1 cellular context compared by ENCODE assay signal in the genomic region with DNA sequence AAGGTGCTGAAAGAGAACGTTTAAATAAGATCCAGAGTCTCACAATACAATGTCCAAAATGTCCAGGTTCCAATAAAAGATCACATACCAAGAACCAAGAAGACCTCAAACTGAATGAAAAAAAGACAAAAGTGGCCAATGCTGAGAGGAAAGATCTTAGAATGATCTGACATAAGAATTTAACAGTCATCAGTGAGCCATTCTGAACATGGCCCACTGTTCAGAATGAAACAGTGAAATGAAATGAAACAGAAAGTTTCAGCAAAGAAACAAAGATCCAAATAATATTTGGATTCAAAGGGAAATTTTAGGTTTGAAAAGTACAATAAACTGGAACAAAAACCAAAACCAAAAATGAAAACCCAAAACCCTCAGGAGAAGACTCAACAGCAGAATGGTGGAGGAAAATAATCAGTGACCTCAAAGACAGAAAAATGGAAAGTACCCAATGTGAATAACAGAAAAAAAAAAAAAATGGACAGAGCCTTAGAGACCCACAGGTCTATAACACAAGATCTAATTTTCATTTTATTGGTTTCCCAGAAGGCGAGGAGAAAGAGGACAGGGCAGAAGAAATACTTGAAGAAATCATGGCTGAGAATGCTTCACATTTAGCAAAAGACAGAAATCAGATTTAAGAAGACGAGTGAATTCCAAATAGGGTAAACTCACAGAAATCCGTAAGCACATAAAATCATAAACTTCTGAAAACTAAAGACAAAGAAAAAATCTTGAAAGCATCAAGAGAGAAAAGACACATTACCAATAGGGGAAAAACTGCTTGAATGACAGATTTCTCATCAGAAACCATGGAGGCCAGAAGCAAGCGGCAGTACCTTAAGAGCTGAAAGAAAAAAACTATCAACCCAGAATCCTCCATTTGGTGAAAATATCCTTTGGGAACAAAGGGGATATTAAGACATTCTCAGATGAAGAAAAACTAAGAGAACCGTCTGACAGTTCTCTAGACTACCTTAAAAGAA.
TF ChIP-seq lines count a peak whose summit lies in the region.

No MANE protein-coding gene starts in this region.

TF ChIP-seq in GM12878, 131 proteins besides CTCF, POLR2A, EP300 and RAD21 (continued from another document):
- TF ChIP-seq, protein P1, sequence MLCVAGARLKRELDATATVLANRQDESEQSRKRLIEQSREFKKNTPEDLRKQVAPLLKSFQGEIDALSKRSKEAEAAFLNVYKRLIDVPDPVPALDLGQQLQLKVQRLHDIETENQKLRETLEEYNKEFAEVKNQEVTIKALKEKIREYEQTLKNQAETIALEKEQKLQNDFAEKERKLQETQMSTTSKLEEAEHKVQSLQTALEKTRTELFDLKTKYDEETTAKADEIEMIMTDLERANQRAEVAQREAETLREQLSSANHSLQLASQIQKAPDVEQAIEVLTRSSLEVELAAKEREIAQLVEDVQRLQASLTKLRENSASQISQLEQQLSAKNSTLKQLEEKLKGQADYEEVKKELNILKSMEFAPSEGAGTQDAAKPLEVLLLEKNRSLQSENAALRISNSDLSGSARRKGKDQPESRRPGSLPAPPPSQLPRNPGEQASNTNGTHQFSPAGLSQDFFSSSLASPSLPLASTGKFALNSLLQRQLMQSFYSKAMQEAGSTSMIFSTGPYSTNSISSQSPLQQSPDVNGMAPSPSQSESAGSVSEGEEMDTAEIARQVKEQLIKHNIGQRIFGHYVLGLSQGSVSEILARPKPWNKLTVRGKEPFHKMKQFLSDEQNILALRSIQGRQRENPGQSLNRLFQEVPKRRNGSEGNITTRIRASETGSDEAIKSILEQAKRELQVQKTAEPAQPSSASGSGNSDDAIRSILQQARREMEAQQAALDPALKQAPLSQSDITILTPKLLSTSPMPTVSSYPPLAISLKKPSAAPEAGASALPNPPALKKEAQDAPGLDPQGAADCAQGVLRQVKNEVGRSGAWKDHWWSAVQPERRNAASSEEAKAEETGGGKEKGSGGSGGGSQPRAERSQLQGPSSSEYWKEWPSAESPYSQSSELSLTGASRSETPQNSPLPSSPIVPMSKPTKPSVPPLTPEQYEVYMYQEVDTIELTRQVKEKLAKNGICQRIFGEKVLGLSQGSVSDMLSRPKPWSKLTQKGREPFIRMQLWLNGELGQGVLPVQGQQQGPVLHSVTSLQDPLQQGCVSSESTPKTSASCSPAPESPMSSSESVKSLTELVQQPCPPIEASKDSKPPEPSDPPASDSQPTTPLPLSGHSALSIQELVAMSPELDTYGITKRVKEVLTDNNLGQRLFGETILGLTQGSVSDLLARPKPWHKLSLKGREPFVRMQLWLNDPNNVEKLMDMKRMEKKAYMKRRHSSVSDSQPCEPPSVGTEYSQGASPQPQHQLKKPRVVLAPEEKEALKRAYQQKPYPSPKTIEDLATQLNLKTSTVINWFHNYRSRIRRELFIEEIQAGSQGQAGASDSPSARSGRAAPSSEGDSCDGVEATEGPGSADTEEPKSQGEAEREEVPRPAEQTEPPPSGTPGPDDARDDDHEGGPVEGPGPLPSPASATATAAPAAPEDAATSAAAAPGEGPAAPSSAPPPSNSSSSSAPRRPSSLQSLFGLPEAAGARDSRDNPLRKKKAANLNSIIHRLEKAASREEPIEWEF (IDR thresholded peaks at IDR 0.05; ENCODE audit: insufficient replicate concordance, low read depth, low read length): no peak
- TF ChIP-seq JUND (IDR thresholded peaks at IDR 0.05; ENCODE audit: low read depth, low read length) (no peak), MTA2 (IDR thresholded peaks at IDR 0.05; ENCODE audit: low read depth) (no peak), NFIC (IDR thresholded peaks at IDR 0.05; ENCODE audit: low read depth, low read length) (peak; percentile 15; the same call in 1 of the 2 replicates), RAD51 (IDR thresholded peaks at IDR 0.05) (no peak), LARP7 (IDR thresholded peaks at IDR 0.05) (no peak), IKZF1 (conservative IDR thresholded peaks at IDR 0.05) (0 out of 2 replicates have a peak, but pooled peaks have one; percentile 23), NRF1 (conservative IDR thresholded peaks at IDR 0.05; ENCODE audit: low read depth, low read length) (no peak), KAT2A (conservative IDR thresholded peaks at IDR 0.05; ENCODE audit: control insufficient read depth, low read depth, low read length) (no peak), EGR1 (IDR thresholded peaks at IDR 0.05; ENCODE audit: borderline replicate concordance in 1 of 2, low read depth in 2 of 2, low read length in 2 of 2) (no peak), RELB (IDR thresholded peaks at IDR 0.05; ENCODE audit: low read depth) (peak; percentile 85), TCF12 (IDR thresholded peaks at IDR 0.05; ENCODE audit: low read depth, low read length) (no peak), MYC (IDR thresholded peaks at IDR 0.05; ENCODE audit: insufficient read depth, insufficient read length, insufficient replicate concordance, low read length, severe bottlenecking) (no peak), IKZF2 (IDR thresholded peaks at IDR 0.05) (peak; percentile 55 to 77; a peak in 3 of 4 replicates), NR2C1 (IDR thresholded peaks at IDR 0.05) (no peak), MYB (IDR thresholded peaks at IDR 0.05; ENCODE audit: borderline replicate concordance, low read depth, low read length) (no peak), SMC3 (IDR thresholded peaks at IDR 0.05; ENCODE audit: borderline replicate concordance, low read length) (no peak), SIN3A (IDR thresholded peaks at IDR 0.05; ENCODE audit: low read depth, low read length) (no peak), SREBF1 (IDR thresholded peaks at IDR 0.05; ENCODE audit: low read length) (no peak), CBX5 (IDR thresholded peaks at IDR 0.05; ENCODE audit: low read depth) (no peak), EED (IDR thresholded peaks at IDR 0.05; ENCODE audit: low read depth) (no peak), POU2F2 (IDR thresholded peaks at IDR 0.05; ENCODE audit: borderline replicate concordance, low read depth, low read length) (no peak), ETV6 (conservative IDR thresholded peaks at IDR 0.05 in 1 of 2, IDR thresholded peaks at IDR 0.05 in 1 of 2; ENCODE audit: borderline replicate concordance in 1 of 2, low read depth in 1 of 2) (no peak), PRDM15 (CRISPR knock-in tag; IDR thresholded peaks at IDR 0.05) (no peak), SMARCA5 (IDR thresholded peaks at IDR 0.05) (no peak), FOS (IDR thresholded peaks at IDR 0.05; ENCODE audit: borderline replicate concordance, extremely low read depth, insufficient read length) (no peak), NR2C2 (IDR thresholded peaks at IDR 0.05; ENCODE audit: borderline replicate concordance, control insufficient read depth, insufficient read length, low read depth) (no peak), KDM1A (IDR thresholded peaks at IDR 0.05; ENCODE audit: borderline replicate concordance) (no peak), WRNIP1 (IDR thresholded peaks at IDR 0.05; ENCODE audit: borderline replicate concordance, low read depth, low read length) (no peak)
- TF ChIP-seq, protein P2, sequence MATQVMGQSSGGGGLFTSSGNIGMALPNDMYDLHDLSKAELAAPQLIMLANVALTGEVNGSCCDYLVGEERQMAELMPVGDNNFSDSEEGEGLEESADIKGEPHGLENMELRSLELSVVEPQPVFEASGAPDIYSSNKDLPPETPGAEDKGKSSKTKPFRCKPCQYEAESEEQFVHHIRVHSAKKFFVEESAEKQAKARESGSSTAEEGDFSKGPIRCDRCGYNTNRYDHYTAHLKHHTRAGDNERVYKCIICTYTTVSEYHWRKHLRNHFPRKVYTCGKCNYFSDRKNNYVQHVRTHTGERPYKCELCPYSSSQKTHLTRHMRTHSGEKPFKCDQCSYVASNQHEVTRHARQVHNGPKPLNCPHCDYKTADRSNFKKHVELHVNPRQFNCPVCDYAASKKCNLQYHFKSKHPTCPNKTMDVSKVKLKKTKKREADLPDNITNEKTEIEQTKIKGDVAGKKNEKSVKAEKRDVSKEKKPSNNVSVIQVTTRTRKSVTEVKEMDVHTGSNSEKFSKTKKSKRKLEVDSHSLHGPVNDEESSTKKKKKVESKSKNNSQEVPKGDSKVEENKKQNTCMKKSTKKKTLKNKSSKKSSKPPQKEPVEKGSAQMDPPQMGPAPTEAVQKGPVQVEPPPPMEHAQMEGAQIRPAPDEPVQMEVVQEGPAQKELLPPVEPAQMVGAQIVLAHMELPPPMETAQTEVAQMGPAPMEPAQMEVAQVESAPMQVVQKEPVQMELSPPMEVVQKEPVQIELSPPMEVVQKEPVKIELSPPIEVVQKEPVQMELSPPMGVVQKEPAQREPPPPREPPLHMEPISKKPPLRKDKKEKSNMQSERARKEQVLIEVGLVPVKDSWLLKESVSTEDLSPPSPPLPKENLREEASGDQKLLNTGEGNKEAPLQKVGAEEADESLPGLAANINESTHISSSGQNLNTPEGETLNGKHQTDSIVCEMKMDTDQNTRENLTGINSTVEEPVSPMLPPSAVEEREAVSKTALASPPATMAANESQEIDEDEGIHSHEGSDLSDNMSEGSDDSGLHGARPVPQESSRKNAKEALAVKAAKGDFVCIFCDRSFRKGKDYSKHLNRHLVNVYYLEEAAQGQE (IDR thresholded peaks at IDR 0.05; ENCODE audit: low read depth, low read length): no peak
- TF ChIP-seq, protein P3, sequence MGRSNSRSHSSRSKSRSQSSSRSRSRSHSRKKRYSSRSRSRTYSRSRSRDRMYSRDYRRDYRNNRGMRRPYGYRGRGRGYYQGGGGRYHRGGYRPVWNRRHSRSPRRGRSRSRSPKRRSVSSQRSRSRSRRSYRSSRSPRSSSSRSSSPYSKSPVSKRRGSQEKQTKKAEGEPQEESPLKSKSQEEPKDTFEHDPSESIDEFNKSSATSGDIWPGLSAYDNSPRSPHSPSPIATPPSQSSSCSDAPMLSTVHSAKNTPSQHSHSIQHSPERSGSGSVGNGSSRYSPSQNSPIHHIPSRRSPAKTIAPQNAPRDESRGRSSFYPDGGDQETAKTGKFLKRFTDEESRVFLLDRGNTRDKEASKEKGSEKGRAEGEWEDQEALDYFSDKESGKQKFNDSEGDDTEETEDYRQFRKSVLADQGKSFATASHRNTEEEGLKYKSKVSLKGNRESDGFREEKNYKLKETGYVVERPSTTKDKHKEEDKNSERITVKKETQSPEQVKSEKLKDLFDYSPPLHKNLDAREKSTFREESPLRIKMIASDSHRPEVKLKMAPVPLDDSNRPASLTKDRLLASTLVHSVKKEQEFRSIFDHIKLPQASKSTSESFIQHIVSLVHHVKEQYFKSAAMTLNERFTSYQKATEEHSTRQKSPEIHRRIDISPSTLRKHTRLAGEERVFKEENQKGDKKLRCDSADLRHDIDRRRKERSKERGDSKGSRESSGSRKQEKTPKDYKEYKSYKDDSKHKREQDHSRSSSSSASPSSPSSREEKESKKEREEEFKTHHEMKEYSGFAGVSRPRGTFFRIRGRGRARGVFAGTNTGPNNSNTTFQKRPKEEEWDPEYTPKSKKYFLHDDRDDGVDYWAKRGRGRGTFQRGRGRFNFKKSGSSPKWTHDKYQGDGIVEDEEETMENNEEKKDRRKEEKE (IDR thresholded peaks at IDR 0.05): no peak
- TF ChIP-seq, protein P4, sequence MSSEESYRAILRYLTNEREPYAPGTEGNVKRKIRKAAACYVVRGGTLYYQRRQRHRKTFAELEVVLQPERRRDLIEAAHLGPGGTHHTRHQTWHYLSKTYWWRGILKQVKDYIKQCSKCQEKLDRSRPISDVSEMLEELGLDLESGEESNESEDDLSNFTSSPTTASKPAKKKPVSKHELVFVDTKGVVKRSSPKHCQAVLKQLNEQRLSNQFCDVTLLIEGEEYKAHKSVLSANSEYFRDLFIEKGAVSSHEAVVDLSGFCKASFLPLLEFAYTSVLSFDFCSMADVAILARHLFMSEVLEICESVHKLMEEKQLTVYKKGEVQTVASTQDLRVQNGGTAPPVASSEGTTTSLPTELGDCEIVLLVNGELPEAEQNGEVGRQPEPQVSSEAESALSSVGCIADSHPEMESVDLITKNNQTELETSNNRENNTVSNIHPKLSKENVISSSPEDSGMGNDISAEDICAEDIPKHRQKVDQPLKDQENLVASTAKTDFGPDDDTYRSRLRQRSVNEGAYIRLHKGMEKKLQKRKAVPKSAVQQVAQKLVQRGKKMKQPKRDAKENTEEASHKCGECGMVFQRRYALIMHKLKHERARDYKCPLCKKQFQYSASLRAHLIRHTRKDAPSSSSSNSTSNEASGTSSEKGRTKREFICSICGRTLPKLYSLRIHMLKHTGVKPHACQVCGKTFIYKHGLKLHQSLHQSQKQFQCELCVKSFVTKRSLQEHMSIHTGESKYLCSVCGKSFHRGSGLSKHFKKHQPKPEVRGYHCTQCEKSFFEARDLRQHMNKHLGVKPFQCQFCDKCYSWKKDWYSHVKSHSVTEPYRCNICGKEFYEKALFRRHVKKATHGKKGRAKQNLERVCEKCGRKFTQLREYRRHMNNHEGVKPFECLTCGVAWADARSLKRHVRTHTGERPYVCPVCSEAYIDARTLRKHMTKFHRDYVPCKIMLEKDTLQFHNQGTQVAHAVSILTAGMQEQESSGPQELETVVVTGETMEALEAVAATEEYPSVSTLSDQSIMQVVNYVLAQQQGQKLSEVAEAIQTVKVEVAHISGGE (CRISPR knock-in tag; IDR thresholded peaks at IDR 0.05): no peak
